Comparison of ENCODE assay signal across 1 cellular context in the genomic region with DNA sequence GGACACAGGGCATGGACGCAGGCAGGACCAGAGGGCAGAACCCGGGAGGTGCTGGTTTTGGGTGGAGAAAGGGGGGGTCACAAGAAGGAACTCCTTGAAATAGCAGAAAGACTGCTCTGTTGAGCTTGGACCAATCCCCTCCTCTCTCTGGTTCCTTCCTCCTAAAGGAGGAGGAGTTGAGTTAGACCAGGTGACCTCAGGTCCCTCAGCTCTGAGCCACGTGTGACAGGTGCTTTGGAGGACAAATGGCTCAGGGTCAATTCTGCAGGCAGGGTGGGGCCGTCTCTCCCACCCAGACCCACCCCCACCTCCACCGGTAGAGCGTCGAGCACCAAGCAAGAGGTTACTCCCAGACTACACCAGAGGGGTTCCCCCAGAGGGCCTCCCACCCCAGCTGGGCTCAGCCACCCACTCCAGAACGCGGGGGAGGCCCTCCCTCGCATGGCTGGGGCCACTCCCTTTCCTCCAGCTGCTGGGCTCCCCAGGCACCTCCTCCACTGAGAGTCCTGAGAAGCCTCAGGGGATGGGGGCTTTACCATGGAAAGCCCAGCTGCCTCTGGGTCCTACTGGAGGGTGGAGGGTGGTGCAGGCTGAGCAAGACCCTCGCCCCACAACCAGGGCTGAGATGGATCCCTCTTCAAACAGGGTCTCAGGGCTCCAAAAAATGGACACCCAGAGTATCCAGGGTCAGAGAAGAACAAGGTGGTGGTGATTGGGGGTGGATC.
TF ChIP-seq lines count a peak whose summit lies in the region.

No MANE protein-coding gene starts in this region.

TF ChIP-seq in IMR-90, 13 proteins besides CTCF, POLR2A, EP300 and RAD21:
- TF ChIP-seq CEBPB (IDR thresholded peaks at IDR 0.05; ENCODE audit: low read depth, low read length) (no peak), BHLHE40 (IDR thresholded peaks at IDR 0.05; ENCODE audit: low read depth, low read length) (no peak), RCOR1 (IDR thresholded peaks at IDR 0.05; ENCODE audit: insufficient replicate concordance, low read length) (no peak), MAZ (IDR thresholded peaks at IDR 0.05; ENCODE audit: borderline replicate concordance, low read depth, low read length) (peak; percentile 35; the same call in 1 of the 2 replicates), SMC3 (IDR thresholded peaks at IDR 0.05; ENCODE audit: low read depth, low read length) (no peak)
- TF ChIP-seq, protein P1, sequence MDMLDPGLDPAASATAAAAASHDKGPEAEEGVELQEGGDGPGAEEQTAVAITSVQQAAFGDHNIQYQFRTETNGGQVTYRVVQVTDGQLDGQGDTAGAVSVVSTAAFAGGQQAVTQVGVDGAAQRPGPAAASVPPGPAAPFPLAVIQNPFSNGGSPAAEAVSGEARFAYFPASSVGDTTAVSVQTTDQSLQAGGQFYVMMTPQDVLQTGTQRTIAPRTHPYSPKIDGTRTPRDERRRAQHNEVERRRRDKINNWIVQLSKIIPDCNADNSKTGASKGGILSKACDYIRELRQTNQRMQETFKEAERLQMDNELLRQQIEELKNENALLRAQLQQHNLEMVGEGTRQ (IDR thresholded peaks at IDR 0.05; ENCODE audit: low read depth, low read length): 0 out of 2 replicates have a peak, but pooled peaks have one; percentile 5
